15 cellular contexts compared by ENCODE assay signal in genomic region chr1:211337430-211338227, GRCh38. TPM values are rescaled to one million over a fixed set of nuclear protein-coding genes. Genes with fewer than 3 reads are reported as not detected.
A peak's percentile ranks its signal among the peaks of the same experiment; 100 is the strongest.
DNase-seq lines count a peak whose midpoint lies in the region; ATAC-seq and TF ChIP-seq lines count a peak whose summit lies in the region.
"Had no signal": no experiment of that assay in that cellular context is flagged by ENCODE, and none has a peak within 500 bp of the region (broad histone marks: within the 10 kb centered on the region; RNA-seq: fewer than 3 reads in every experiment).

No MANE protein-coding gene starts in this region.

- TF ChIP-seq CTCF in osteocyte (IDR thresholded peaks at IDR 0.05) = no peak

- H3K4me3 Mint-ChIP-seq in activated CD8-positive, alpha-beta memory T cell treated with anti-CD3 and anti-CD28 coated beads, Interleukin-2, amount 10 ng/mL, durations not matched to agents 7 days and 5 days = no peak overlapping the region
- peak overlapping the region; percentile 42 to 86 (median 78) for H3K4me3 Mint-ChIP-seq in IgD-negative memory B cell
- H3K4me3 Mint-ChIP-seq in activated naive CD8-positive, alpha-beta T cell = peak overlapping the region; percentile 20
- no peak overlapping the region for H3K4me3 Mint-ChIP-seq in osteocyte (ENCODE audit: unreplicated experiment)
- H3K4me3 Mint-ChIP-seq: neural progenitor cell had no signal

- H3K9me3 Mint-ChIP-seq in activated CD8-positive, alpha-beta memory T cell treated with anti-CD3 and anti-CD28 coated beads, Interleukin-2, amount 10 ng/mL, durations not matched to agents 7 days and 5 days (ENCODE audit: low read depth) = no peaks in the 10 kb centered on the region
- no peaks in the 10 kb centered on the region for H3K9me3 Mint-ChIP-seq in IgD-negative memory B cell
- H3K9me3 Mint-ChIP-seq in activated naive CD8-positive, alpha-beta T cell (ENCODE audit: low read depth) = no peaks in the 10 kb centered on the region
- no peaks in the 10 kb centered on the region for H3K9me3 Mint-ChIP-seq in osteocyte (ENCODE audit: unreplicated experiment)
- H3K9me3 Mint-ChIP-seq: neural progenitor cell had no signal

- no peak for DNase-seq in activated CD8-positive, alpha-beta memory T cell treated with anti-CD3 and anti-CD28 coated beads, Interleukin-2, amount 10 ng/mL, durations not matched to agents 7 days and 5 days
- no peak for DNase-seq in activated CD8-positive, alpha-beta memory T cell treated with anti-CD3 and anti-CD28 coated beads, Interleukin-2, amount 50 U/mL, for 4 hours
- DNase-seq in osteocyte (ENCODE audit: extremely low spot score, unreplicated experiment) (no peak), AML-193 (lab: John Stamatoyannopoulos, UW) (no peak), GDM1 (lab: John Stamatoyannopoulos, UW) (no peak), CD1c-positive myeloid dendritic cell (ENCODE audit: extremely low spot score) (no peak)
- DNase-seq: activated CD4-positive, CD25-positive, alpha-beta regulatory T cell treated with anti-CD3 and anti-CD28 coated beads, Interleukin-2, amount 50 U/mL, for 72 hours; activated T-cell treated with anti-CD3 and anti-CD28 coated beads, Interleukin-2, amount 50 U/mL, for 48 hours; aorta; mesenchymal stem cell; NCI-H146; stomach had no signal

- no peaks in the 10 kb centered on the region for H3K27me3 Mint-ChIP-seq in activated CD8-positive, alpha-beta memory T cell treated with anti-CD3 and anti-CD28 coated beads, Interleukin-2, amount 10 ng/mL, durations not matched to agents 7 days and 5 days
- H3K27me3 Mint-ChIP-seq in IgD-negative memory B cell (no peaks in the 10 kb centered on the region), osteocyte (ENCODE audit: unreplicated experiment) (no peaks in the 10 kb centered on the region)
- H3K27me3 Mint-ChIP-seq in activated naive CD8-positive, alpha-beta T cell = no peaks in the 10 kb centered on the region

- peaks cover 20% of the 10 kb centered on the region for H3K36me3 Mint-ChIP-seq in activated CD8-positive, alpha-beta memory T cell treated with anti-CD3 and anti-CD28 coated beads, Interleukin-2, amount 10 ng/mL, durations not matched to agents 7 days and 5 days
- peaks cover 2% of the 10 kb centered on the region for H3K36me3 Mint-ChIP-seq in IgD-negative memory B cell
- peaks cover 5% of the 10 kb centered on the region for H3K36me3 Mint-ChIP-seq in activated naive CD8-positive, alpha-beta T cell
- H3K36me3 Mint-ChIP-seq in osteocyte (ENCODE audit: unreplicated experiment) = peaks cover 7% of the 10 kb centered on the region
- H3K36me3 Mint-ChIP-seq: neural progenitor cell had no signal

- no peak for ATAC-seq in activated CD8-positive, alpha-beta memory T cell treated with anti-CD3 and anti-CD28 coated beads, Interleukin-2, amount 10 ng/mL, durations not matched to agents 7 days and 5 days

- H3K27ac Mint-ChIP-seq in activated CD8-positive, alpha-beta memory T cell treated with anti-CD3 and anti-CD28 coated beads, Interleukin-2, amount 10 ng/mL, durations not matched to agents 7 days and 5 days = peak overlapping the region; percentile 18
- H3K27ac Mint-ChIP-seq in IgD-negative memory B cell = peak overlapping the region; percentile 93 to 97 (median 94)
- peak overlapping the region; percentile 75 for H3K27ac Mint-ChIP-seq in activated naive CD8-positive, alpha-beta T cell
- H3K27ac Mint-ChIP-seq in osteocyte (ENCODE audit: unreplicated experiment) = peak overlapping the region; percentile 57
- H3K27ac Mint-ChIP-seq: neural progenitor cell had no signal

- CTCF ChIA-PET in activated CD8-positive, alpha-beta memory T cell treated with anti-CD3 and anti-CD28 coated beads, Interleukin-2, amount 10 ng/mL, durations not matched to agents 7 days and 5 days (lab: Charles Lee) = interaction anchor here (2.0 to 5.9 kb wide), 3 partner anchors 10 to 177 kb away, joined by 6 to 31 read pairs (median 7); no protein-coding TSS in a partner anchor

- H3K4me1 Mint-ChIP-seq in activated CD8-positive, alpha-beta memory T cell treated with anti-CD3 and anti-CD28 coated beads, Interleukin-2, amount 10 ng/mL, durations not matched to agents 7 days and 5 days = peaks cover 79% of the 10 kb centered on the region
- H3K4me1 Mint-ChIP-seq in IgD-negative memory B cell (peaks cover 65 to 84% (median 66%) of the 10 kb centered on the region in 3 donors), osteocyte (ENCODE audit: unreplicated experiment) (peaks cover 47% of the 10 kb centered on the region)
- H3K4me1 Mint-ChIP-seq in activated naive CD8-positive, alpha-beta T cell (ENCODE audit: low read depth) = peaks cover 92% of the 10 kb centered on the region

RNA-seq across cellular contexts. Expression of gene TRAF5, which starts 11.0 kb away (rescaled TPM):
- total RNA-seq in activated CD8-positive, alpha-beta memory T cell treated with anti-CD3 and anti-CD28 coated beads, Interleukin-2, amount 10 ng/mL, durations not matched to agents 7 days and 5 days = 10 to 100 TPM; 49.7 to 63.2 TPM
- polyA plus RNA-seq in IgD-negative memory B cell = 78.6 TPM
- total RNA-seq in osteocyte = 44.8 and 45.2 TPM in 2 replicates

Comparison
In these comparisons a context has a peak if more than half of its experiments do, and no peak if none do; other contexts are left out.
1. H3K27ac Mint-ChIP-seq: peak in every context shown above with its lines; median percentile 94 in IgD-negative memory B cell; 75 in activated naive CD8-positive, alpha-beta T cell; 57 in osteocyte; 18 in activated CD8-positive, alpha-beta memory T cell treated with anti-CD3 and anti-CD28 coated beads, Interleukin-2, amount 10 ng/mL, durations not matched to agents 7 days and 5 days.
2. H3K4me3 Mint-ChIP-seq: peak in IgD-negative memory B cell (4 of 4) and activated naive CD8-positive, alpha-beta T cell (single experiment); none in activated CD8-positive, alpha-beta memory T cell treated with anti-CD3 and anti-CD28 coated beads, Interleukin-2, amount 10 ng/mL, durations not matched to agents 7 days and 5 days (single experiment) and osteocyte (single experiment).